ENCODE assay signal across 14 cellular contexts in the genomic region with DNA sequence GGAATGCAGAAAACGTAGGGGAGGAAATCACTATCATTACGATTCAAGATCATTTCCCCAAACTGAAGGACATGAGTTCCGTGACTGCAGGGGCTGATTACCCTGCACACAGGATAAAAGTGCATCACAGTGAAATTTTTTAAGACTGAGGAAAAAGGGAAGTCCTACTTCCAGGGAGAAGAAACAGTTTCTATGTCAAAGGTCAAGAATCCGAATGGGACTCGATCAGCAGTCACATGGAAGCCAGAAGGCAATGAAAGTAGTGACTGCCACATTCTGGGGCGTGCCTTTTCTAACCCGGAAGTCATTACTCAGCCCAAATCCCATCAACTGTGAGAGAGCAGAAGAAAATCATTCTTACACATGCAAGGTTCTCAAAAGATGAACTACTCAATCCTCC. TPM values are rescaled to one million over a fixed set of nuclear protein-coding genes. Genes with fewer than 3 reads are reported as not detected.
DNase-seq lines count a peak whose midpoint lies in the region; ATAC-seq, FAIRE-seq and TF ChIP-seq lines count a peak whose summit lies in the region.
"Had no signal": no experiment of that assay in that cellular context is flagged by ENCODE, and none has a peak within 500 bp of the region (broad histone marks: within the 10 kb centered on the region; RNA-seq: fewer than 3 reads in every experiment).

No MANE protein-coding gene starts in this region.

- H3K4me3 ChIP-seq in foreskin fibroblast (ENCODE audit: low read depth in 1 of 2, low read length in 2 of 2) (no peak overlapping the region), H7 (ENCODE audit: insufficient read depth, low read depth, low read length) (no peak overlapping the region)
- H3K4me3 ChIP-seq: uterus had no signal

- peaks cover 21% of the 10 kb centered on the region for H3K4me1 Mint-ChIP-seq in osteocyte (ENCODE audit: unreplicated experiment)

- no peaks in the 10 kb centered on the region for H3K27me3 ChIP-seq in H7 (ENCODE audit: control insufficient read depth, insufficient read depth, low read length)
- H3K27me3 ChIP-seq: uterus had no signal

- no peak for ATAC-seq in HG03135 (IDR thresholded peaks at IDR 0.05; ENCODE audit: unreplicated experiment)

- no peak for FAIRE-seq in GM12891 (lab: Jason Lieb, UNC)
- FAIRE-seq: GM19239 had no signal

- no peaks in the 10 kb centered on the region for H3K36me3 ChIP-seq in H7 (replicated peaks; ENCODE audit: control insufficient read depth, insufficient read depth, low read length)
- H3K36me3 ChIP-seq: uterus had no signal

- TF ChIP-seq POLR2A in GM12891 (IDR thresholded peaks at IDR 0.05; ENCODE audit: low read depth, low read length): no peak

- TF ChIP-seq CTCF in foreskin fibroblast (IDR thresholded peaks at IDR 0.05; ENCODE audit: low read depth, low read length) (no peak), osteocyte (IDR thresholded peaks at IDR 0.05) (no peak)

- DNase-seq in EH (ENCODE audit: low read depth) (peak; percentile 12), OCI-M1 (lab: John Stamatoyannopoulos, UW) (peak; percentile 49), foreskin fibroblast (peak; percentile 66 to 77), osteocyte (ENCODE audit: extremely low spot score, unreplicated experiment) (no peak), NCI-H345 (lab: John Stamatoyannopoulos, UW) (no peak), GM12891 (ENCODE audit: insufficient read length, low spot score) (no peak), H7 (no peak)
- DNase-seq: DND-41; NCI-H1105 treated with DMSO at 0.1 percent for 48 hours; stimulated activated CD4-positive, alpha-beta T cell treated with anti-CD3 and anti-CD28 coated beads, Interleukin-1b, Interleukin-23, amount 100 ng/mL, for 48 hours; uterus had no signal

- H3K9me3 Mint-ChIP-seq in osteocyte (ENCODE audit: unreplicated experiment): no peaks in the 10 kb centered on the region
- H3K9me3 Mint-ChIP-seq: memory B cell had no signal

- peak overlapping the region; percentile 10 for H3K27ac Mint-ChIP-seq in osteocyte (ENCODE audit: unreplicated experiment)
- H3K27ac Mint-ChIP-seq: memory B cell had no signal

- no peaks in the 10 kb centered on the region for H3K36me3 Mint-ChIP-seq in osteocyte (ENCODE audit: unreplicated experiment)

- no peak overlapping the region for H3K4me3 Mint-ChIP-seq in osteocyte (ENCODE audit: unreplicated experiment)
- H3K4me3 Mint-ChIP-seq: memory B cell had no signal

- H3K27me3 Mint-ChIP-seq in osteocyte (ENCODE audit: unreplicated experiment): no peaks in the 10 kb centered on the region
- H3K27me3 Mint-ChIP-seq: memory B cell had no signal

TF ChIP-seq in GM12891, 5 proteins besides CTCF, POLR2A, EP300 and RAD21:
- no peak for TF ChIP-seq TAF1 (IDR thresholded peaks at IDR 0.05; ENCODE audit: low read depth, low read length)
- no peak for TF ChIP-seq SPI1 (IDR thresholded peaks at IDR 0.05; ENCODE audit: low read depth, low read length)
- no peak for TF ChIP-seq PAX5 (IDR thresholded peaks at IDR 0.05; ENCODE audit: insufficient read depth, low read length, severe bottlenecking)
- TF ChIP-seq POLR2AphosphoS5 (IDR thresholded peaks at IDR 0.05; ENCODE audit: low read depth, low read length): no peak
- no peak for TF ChIP-seq POU2F2 (IDR thresholded peaks at IDR 0.05; ENCODE audit: low read depth, low read length)

RNA-seq across cellular contexts. Expression of gene ZZEF1, which starts 12.1 kb away (rescaled TPM):
- total RNA-seq in osteocyte: 47.1 and 52.0 TPM in 2 replicates
- polyA plus RNA-seq in GM12891 (2012; ENCODE audit: low read depth, missing spikeins): 12.2 TPM
- 12.0 and 13.2 TPM in 2 replicates for total RNA-seq in H7 (2014; rRNA removed; shearing (Covaris generic))

RNA-seq across cellular contexts. Expression of gene CYB5D2, which starts 12.3 kb away (rescaled TPM):
- 22.3 and 26.2 TPM in 2 replicates for total RNA-seq in osteocyte
- polyA plus RNA-seq in GM12891 (2012; ENCODE audit: low read depth, missing spikeins): 11.3 TPM
- total RNA-seq in H7 (2014; rRNA removed; shearing (Covaris generic)): 11.3 and 11.5 TPM in 2 replicates

Comparison
In these comparisons a context has a peak if more than half of its experiments do, and no peak if none do; other contexts are left out.
1. DNase-seq: peak in EH (single experiment), OCI-M1 (single experiment) and foreskin fibroblast (2 of 2); none in osteocyte (single experiment), NCI-H345 (single experiment), GM12891 (single experiment) and H7 (single experiment).